Comparison of ENCODE assay signal across 1 cellular context in genomic region chr9:128862401-128862851, GRCh38.
TF ChIP-seq lines count a peak whose summit lies in the region.

No MANE protein-coding gene starts in this region.

TF ChIP-seq in GM23338, 12 proteins besides CTCF, POLR2A, EP300 and RAD21:
- TF ChIP-seq REST (IDR thresholded peaks at IDR 0.05; ENCODE audit: unreplicated experiment) = no peak
- no peak for TF ChIP-seq ETS1 (IDR thresholded peaks at IDR 0.05)
- no peak for TF ChIP-seq ZNF462 (CRISPR knock-in tag; IDR thresholded peaks at IDR 0.05)
- TF ChIP-seq JUNB (IDR thresholded peaks at IDR 0.05; ENCODE audit: unreplicated experiment) = no peak
- no peak for TF ChIP-seq NANOG (IDR thresholded peaks at IDR 0.05; ENCODE audit: borderline replicate concordance)
- TF ChIP-seq EZH2phosphoT487 (IDR thresholded peaks at IDR 0.05; ENCODE audit: unreplicated experiment) = no peak
- TF ChIP-seq CREB1 (CRISPR knock-in tag; IDR thresholded peaks at IDR 0.05; ENCODE audit: low read depth) = no peak
